1 cellular context compared by ENCODE assay signal in the genomic region with DNA sequence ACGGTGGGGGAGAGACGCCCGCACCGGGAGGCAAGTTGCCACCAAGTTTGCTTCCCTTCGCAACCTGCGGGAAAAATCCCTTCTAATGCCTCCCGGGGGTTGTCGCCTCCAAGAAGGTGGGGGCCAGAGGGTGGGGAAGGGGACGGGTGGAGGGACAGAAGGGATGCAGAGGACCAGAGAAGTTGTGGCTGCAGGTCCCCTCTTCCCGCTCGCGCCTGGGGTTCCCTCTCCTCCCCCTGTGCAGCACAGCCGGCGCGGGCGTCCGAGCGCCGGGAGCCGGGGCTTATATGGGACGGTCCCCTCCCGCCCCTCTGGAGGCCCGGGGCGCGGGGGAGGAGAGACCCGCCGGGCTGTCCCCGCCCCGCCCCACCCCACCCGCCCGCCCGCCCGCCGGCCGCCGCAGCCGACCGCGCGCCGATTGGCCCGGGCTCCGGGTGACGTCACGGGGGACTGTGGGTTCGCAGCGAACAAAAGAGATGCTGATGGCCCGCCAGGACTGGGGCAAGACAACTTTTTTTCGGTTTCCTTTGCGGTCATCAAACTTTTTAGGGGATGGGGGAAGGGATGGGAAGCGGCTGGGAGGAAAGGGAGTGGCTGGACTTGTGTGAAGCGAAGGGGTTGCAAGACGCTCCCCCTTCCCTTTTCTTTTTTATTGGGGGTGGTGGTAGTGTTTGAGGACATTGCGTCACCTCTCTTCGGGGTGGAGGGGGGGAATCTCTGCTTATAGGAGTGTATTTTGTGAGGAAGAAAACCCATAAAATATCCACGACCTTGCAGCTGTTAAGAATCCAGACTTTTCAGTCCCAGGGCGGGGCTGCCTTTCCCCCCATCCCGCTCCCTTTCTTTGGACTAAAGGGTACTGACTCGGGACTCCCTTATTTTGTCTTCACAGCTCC.
TF ChIP-seq lines count a peak whose summit lies in the region.

A gene (minus strand): TSS at position 260 of the 896 bp plus-strand sequence. CDS start 266 bp downstream, outside the sequence.

TF ChIP-seq in liver, 16 proteins besides CTCF, POLR2A, EP300 and RAD21 (continued from another document):
- TF ChIP-seq, protein P1, sequence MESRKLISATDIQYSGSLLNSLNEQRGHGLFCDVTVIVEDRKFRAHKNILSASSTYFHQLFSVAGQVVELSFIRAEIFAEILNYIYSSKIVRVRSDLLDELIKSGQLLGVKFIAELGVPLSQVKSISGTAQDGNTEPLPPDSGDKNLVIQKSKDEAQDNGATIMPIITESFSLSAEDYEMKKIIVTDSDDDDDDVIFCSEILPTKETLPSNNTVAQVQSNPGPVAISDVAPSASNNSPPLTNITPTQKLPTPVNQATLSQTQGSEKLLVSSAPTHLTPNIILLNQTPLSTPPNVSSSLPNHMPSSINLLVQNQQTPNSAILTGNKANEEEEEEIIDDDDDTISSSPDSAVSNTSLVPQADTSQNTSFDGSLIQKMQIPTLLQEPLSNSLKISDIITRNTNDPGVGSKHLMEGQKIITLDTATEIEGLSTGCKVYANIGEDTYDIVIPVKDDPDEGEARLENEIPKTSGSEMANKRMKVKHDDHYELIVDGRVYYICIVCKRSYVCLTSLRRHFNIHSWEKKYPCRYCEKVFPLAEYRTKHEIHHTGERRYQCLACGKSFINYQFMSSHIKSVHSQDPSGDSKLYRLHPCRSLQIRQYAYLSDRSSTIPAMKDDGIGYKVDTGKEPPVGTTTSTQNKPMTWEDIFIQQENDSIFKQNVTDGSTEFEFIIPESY (IDR thresholded peaks at IDR 0.05), result no peak
